ENCODE assay signal across 22 cellular contexts in genomic region chr7:72405871-72406270, GRCh38. TPM values are rescaled to one million over a fixed set of nuclear protein-coding genes. Genes with fewer than 3 reads are reported as not detected.
DNase-seq lines count a peak whose midpoint lies in the region; ATAC-seq and TF ChIP-seq lines count a peak whose summit lies in the region.
"Had no signal": no experiment of that assay in that cellular context is flagged by ENCODE, and none has a peak within 500 bp of the region (broad histone marks: within the 10 kb centered on the region; RNA-seq: fewer than 3 reads in every experiment).

No MANE protein-coding gene starts in this region.

- peaks cover 1% of the 10 kb centered on the region for H3K27me3 Mint-ChIP-seq in glutamatergic neuron (ENCODE audit: unreplicated experiment)

- H3K4me3 ChIP-seq in SJCRH30: no peak overlapping the region
- H3K4me3 ChIP-seq: GM12878, GM23248 had no signal

- no peak for TF ChIP-seq CTCF in foreskin keratinocyte (conservative IDR thresholded peaks at IDR 0.05)
- TF ChIP-seq CTCF in glutamatergic neuron (IDR thresholded peaks at IDR 0.05; ENCODE audit: partially characterized antibody, unreplicated experiment): no peak

- H3K27ac ChIP-seq in foreskin keratinocyte (peak overlapping the region; percentile 33), SJCRH30 (no peak overlapping the region)
- H3K27ac ChIP-seq: GM23248 had no signal

- H3K4me1 Mint-ChIP-seq in glutamatergic neuron (ENCODE audit: low read depth, unreplicated experiment): peaks cover 23% of the 10 kb centered on the region

- no peak for ATAC-seq in foreskin keratinocyte
- ATAC-seq: HCT116 had no signal

- H3K27me3 ChIP-seq in foreskin keratinocyte (no peaks in the 10 kb centered on the region), SJCRH30 (no peaks in the 10 kb centered on the region)

- peaks cover 11% of the 10 kb centered on the region for H3K36me3 Mint-ChIP-seq in glutamatergic neuron (ENCODE audit: unreplicated experiment)

- H3K36me3 ChIP-seq in SJCRH30: no peaks in the 10 kb centered on the region

- DNase-seq in NCI-H748 (lab: John Stamatoyannopoulos, UW; ENCODE audit: unreplicated experiment) (peak; percentile 8), NCI-H748 treated with DMSO at 0.1 percent for 48 hours (lab: John Stamatoyannopoulos, UW) (no peak), SW480 (ENCODE audit: low spot score) (peak; percentile 27), foreskin keratinocyte (no peak), cortex of kidney (lab: John Stamatoyannopoulos, UW) (no peak), glutamatergic neuron (no peak), SJCRH30 (no peak)
- DNase-seq: 8988T, AML-193, DMS79, GM23248, IMR-90, NCI-H1694, NCI-H2081, NCI-H2171, NCI-H345, NCI-H524 had no signal

- H3K4me3 Mint-ChIP-seq in glutamatergic neuron (ENCODE audit: unreplicated experiment): no peak overlapping the region

- no peak overlapping the region for H3K27ac Mint-ChIP-seq in glutamatergic neuron (ENCODE audit: unreplicated experiment)

- peaks cover 5% of the 10 kb centered on the region for H3K9me3 Mint-ChIP-seq in glutamatergic neuron (ENCODE audit: unreplicated experiment)

- H3K4me1 ChIP-seq in foreskin keratinocyte (peaks cover 11% of the 10 kb centered on the region), SJCRH30 (no peaks in the 10 kb centered on the region)

- no peaks in the 10 kb centered on the region for H3K9me3 ChIP-seq in SJCRH30 (replicated peaks)

RNA-seq across cellular contexts. Expression of gene CALN1, which starts 6.3 kb away (rescaled TPM):
- not detected in 2 replicates for total RNA-seq in foreskin keratinocyte
- polyA plus RNA-seq in foreskin keratinocyte: not detected in 2 replicates
- total RNA-seq in glutamatergic neuron (ENCODE audit: unreplicated experiment): 3.5 TPM
- 0.02 TPM in 1 of 2 replicates, not detected in the other for total RNA-seq in SJCRH30 (2014; rRNA removed; shearing (Covaris generic))
- total RNA-seq: GM23248, IMR-90, Right ventricle myocardium inferior, SK-MEL-5 had no signal
- polyA plus RNA-seq: AG04450, GM23248, IMR-90 had no signal

Comparison
In these comparisons a context has a peak if more than half of its experiments do, and no peak if none do; other contexts are left out.
1. DNase-seq: peak in NCI-H748 (single experiment) and SW480 (single experiment); none in NCI-H748 treated with DMSO at 0.1 percent for 48 hours (single experiment), foreskin keratinocyte (0 of 2), cortex of kidney (single experiment), glutamatergic neuron (single experiment) and SJCRH30 (0 of 2).